In the genomic region with DNA sequence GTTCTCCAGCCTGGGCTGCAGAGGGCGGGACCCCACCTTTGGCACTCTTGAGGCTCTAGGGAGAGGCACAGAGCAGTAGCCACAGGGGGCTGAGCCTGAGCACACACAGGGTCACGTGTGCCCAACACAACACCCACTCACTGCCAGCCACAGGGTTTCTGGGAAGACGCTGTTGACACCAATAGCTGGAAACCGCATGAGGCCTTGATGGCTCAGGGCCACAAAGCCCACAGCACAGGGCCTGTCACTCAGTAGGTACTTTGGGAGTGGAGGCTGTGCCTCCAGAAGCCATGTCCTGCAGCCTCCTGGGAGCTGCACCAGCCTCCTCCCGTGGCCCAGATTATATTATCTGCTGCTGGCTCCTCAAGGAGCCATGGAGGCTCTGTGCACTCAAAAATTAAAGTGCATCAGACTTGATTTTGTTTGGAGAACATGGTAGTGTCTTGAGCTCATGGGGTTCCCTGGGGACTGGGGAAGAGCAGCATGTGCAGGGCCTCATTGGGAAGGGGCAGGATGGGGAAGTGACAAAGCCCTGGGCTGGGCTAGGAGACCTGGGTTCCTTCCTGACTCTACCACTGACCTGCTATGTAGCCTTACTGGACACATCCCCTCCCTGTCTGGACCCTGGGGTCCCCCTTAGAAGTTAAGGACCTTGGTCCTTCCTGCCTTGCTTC, we compare ENCODE assay signal across 8 cellular contexts. TPM values are rescaled to one million over a fixed set of nuclear protein-coding genes. Genes with fewer than 3 reads are reported as not detected.
DNase-seq lines count a peak whose midpoint lies in the region; ATAC-seq and TF ChIP-seq lines count a peak whose summit lies in the region.

No MANE protein-coding gene starts in this region.

- CTCF ChIA-PET in HCT116 (lab: Charles Lee) (interaction anchor here (0.7 to 1.0 kb wide), 4 partner anchors 10 to 75 kb away, joined by 3 to 4 read pairs (median 3); no protein-coding TSS in a partner anchor), T-cell (lab: Charles Lee) (interaction anchor here (0.5 to 1.9 kb wide), 6 partner anchors 8 to 85 kb away, joined by 3 to 16 read pairs (median 5); partner anchors contain the start of gene SREBF1 (in 1 of the 2))

- H3K9ac ChIP-seq in HCT116 (ENCODE audit: low read length) (peak overlapping the region; percentile 51), neural progenitor cell (no peak overlapping the region)

- ATAC-seq in HCT116 (peak; percentile 78), T-cell (replicated peaks in 1 of 4) (peak; percentile 92 to 96 (median 94)), left lung (peak; percentile 88)
- peak; percentile 77 for ATAC-seq in activated naive CD8-positive, alpha-beta T cell treated with anti-CD3 and anti-CD28 coated beads, Interleukin-2, amount 50 U/mL, for 24 hours

- H3K27me3 ChIP-seq in HCT116 (ENCODE audit: insufficient read depth, low read length) (no peaks in the 10 kb centered on the region), left lung (no peaks in the 10 kb centered on the region), neural progenitor cell (no peaks in the 10 kb centered on the region)

- POLR2A ChIA-PET in HCT116 (lab: Charles Lee) (interaction anchor here (1.7 to 3.3 kb wide), 3 partner anchors 8 to 13 kb away, joined by 11 to 17 read pairs (median 12); partner anchors contain the start of gene SREBF1), T-cell (lab: Charles Lee) (interaction anchor here (0.6 to 3.2 kb wide), 7 partner anchors 9 to 166 kb away, joined by 3 to 25 read pairs (median 3); partner anchors contain the start of gene SREBF1 (in 1 of the 2))

- H3K27me3 Mint-ChIP-seq in T-cell (no peaks in the 10 kb centered on the region), neural progenitor cell (ENCODE audit: insufficient read depth, low read depth) (peaks cover 3% of the 10 kb centered on the region)
- H3K27me3 Mint-ChIP-seq in activated naive CD8-positive, alpha-beta T cell treated with anti-CD3 and anti-CD28 coated beads, Interleukin-2, amount 50 U/mL, for 24 hours = no peaks in the 10 kb centered on the region

- peaks cover 33 to 47% of the 10 kb centered on the region in 2 experiments for H3K4me1 ChIP-seq in HCT116 (ENCODE audit: control insufficient read depth in 1 of 2, insufficient read depth in 2 of 2, low read length in 2 of 2)
- H3K4me1 ChIP-seq in left lung = peaks cover 26 to 46% of the 10 kb centered on the region in 2 donors
- peaks cover 62% of the 10 kb centered on the region for H3K4me1 ChIP-seq in neural progenitor cell

- peak; percentile 81 for DNase-seq in AG20443 (ENCODE audit: low spot score)
- DNase-seq in HCT116 (ENCODE audit: low read depth, low spot score) = no peak
- peak; percentile 48 to 90 (median 81) for DNase-seq in T-cell
- DNase-seq in activated naive CD8-positive, alpha-beta T cell treated with anti-CD3 and anti-CD28 coated beads, Interleukin-2, amount 50 U/mL, for 24 hours = peak; percentile 87
- DNase-seq in left lung = peak; percentile 87 to 91
- peak; percentile 74 for DNase-seq in stimulated activated CD8-positive, alpha-beta memory T cell treated with anti-CD3 and anti-CD28 coated beads, Interleukin-12 subunit alpha, Interleukin-12 subunit beta, amount 100 ng/mL, for 24 hours (ENCODE audit: extremely low read depth)
- DNase-seq in neural progenitor cell (ENCODE audit: low spot score) = no peak
- no peak for DNase-seq in cerebellar nuclear complex (lab: John Stamatoyannopoulos, UW)

- H3K27ac Mint-ChIP-seq in T-cell (peak overlapping the region; percentile 97), neural progenitor cell (no peak overlapping the region)
- peak overlapping the region; percentile 90 for H3K27ac Mint-ChIP-seq in activated naive CD8-positive, alpha-beta T cell treated with anti-CD3 and anti-CD28 coated beads, Interleukin-2, amount 50 U/mL, for 24 hours

- H3K4me3 ChIP-seq in HCT116 (replicated peaks in 1 of 2; ENCODE audit: low read depth in 1 of 2, low read length in 2 of 2) = no peak overlapping the region
- no peak overlapping the region for H3K4me3 ChIP-seq in left lung
- no peak overlapping the region for H3K4me3 ChIP-seq in neural progenitor cell

- H3K36me3 ChIP-seq in HCT116 (ENCODE audit: control insufficient read depth in 1 of 2, insufficient read depth in 2 of 2, low read length in 2 of 2) = no peaks in the 10 kb centered on the region
- peaks cover 0 to 13% of the 10 kb centered on the region in 2 donors for H3K36me3 ChIP-seq in left lung
- no peaks in the 10 kb centered on the region for H3K36me3 ChIP-seq in neural progenitor cell

- no peaks in the 10 kb centered on the region for H3K9me2 ChIP-seq in HCT116 (ENCODE audit: insufficient read depth)

- TF ChIP-seq RAD21 in HCT116 (IDR thresholded peaks at IDR 0.05; ENCODE audit: low read depth) = no peak

- RAD21 ChIA-PET in HCT116 (lab: Charles Lee; ENCODE audit: low non-redundant PET in 1 of 2, low total read pairs in 2 of 2, uncharacterized antibody in 2 of 2, unreplicated experiment in 2 of 2) = interaction anchor here (0.6 to 1.0 kb wide), 2 partner anchors 9 to 185 kb away, joined by 3 read pairs; no protein-coding TSS in a partner anchor

- TF ChIP-seq CTCF in HCT116 (IDR thresholded peaks at IDR 0.05 in 2 of 3, conservative IDR thresholded peaks at IDR 0.05 in 1 of 3; ENCODE audit: borderline replicate concordance in 1 of 3, insufficient read depth in 1 of 3, low read depth in 2 of 3, low read length in 2 of 3) = no peak
- no peak for TF ChIP-seq CTCF in left lung (IDR thresholded peaks at IDR 0.05)
- TF ChIP-seq CTCF in neural progenitor cell (IDR thresholded peaks at IDR 0.05) = no peak

- no peaks in the 10 kb centered on the region for H4K20me1 ChIP-seq in HCT116 (ENCODE audit: insufficient read depth)
- H4K20me1 ChIP-seq in neural progenitor cell (ENCODE audit: low read depth) = no peaks in the 10 kb centered on the region

- TF ChIP-seq POLR2A in HCT116 (IDR thresholded peaks at IDR 0.05; ENCODE audit: borderline replicate concordance, extremely low read depth, insufficient read depth, insufficient read length) = no peak

- H3K27ac ChIP-seq in HCT116 (ENCODE audit: low read depth, low read length) = peak overlapping the region; percentile 80
- H3K27ac ChIP-seq in left lung = peak overlapping the region; percentile 83 to 84
- no peak overlapping the region for H3K27ac ChIP-seq in neural progenitor cell

- no peaks in the 10 kb centered on the region for H3K79me2 ChIP-seq in HCT116 (ENCODE audit: insufficient read depth, low read length)
- H3K79me2 ChIP-seq in neural progenitor cell (ENCODE audit: low read depth) = no peaks in the 10 kb centered on the region

- H3K4me2 ChIP-seq in HCT116 (ENCODE audit: low read length) (peak overlapping the region; percentile 58), neural progenitor cell (no peak overlapping the region)

- H2AFZ ChIP-seq in HCT116 (ENCODE audit: low read depth, low read length, poor library complexity, severe bottlenecking) = no peak overlapping the region
- H2AFZ ChIP-seq in neural progenitor cell (replicated peaks) = no peak overlapping the region

- BruUV-seq in HCT116 (replicated peaks; lab: Mats Ljungman, UMichigan) = no TSS peak

- H3K9me3 Mint-ChIP-seq in T-cell (no peaks in the 10 kb centered on the region), neural progenitor cell (no peaks in the 10 kb centered on the region)
- no peaks in the 10 kb centered on the region for H3K9me3 Mint-ChIP-seq in activated naive CD8-positive, alpha-beta T cell treated with anti-CD3 and anti-CD28 coated beads, Interleukin-2, amount 50 U/mL, for 24 hours

- intact Hi-C loops in HCT116 (cut with micrococcal nuclease) = no loop called here
- intact Hi-C loops in left lung (cut with DNase I) = no loop called here

- peaks cover 5% of the 10 kb centered on the region for H3K36me3 Mint-ChIP-seq in T-cell
- no peaks in the 10 kb centered on the region for H3K36me3 Mint-ChIP-seq in activated naive CD8-positive, alpha-beta T cell treated with anti-CD3 and anti-CD28 coated beads, Interleukin-2, amount 50 U/mL, for 24 hours (ENCODE audit: low read depth)
- H3K36me3 Mint-ChIP-seq in neural progenitor cell = no peaks in the 10 kb centered on the region

- peaks cover 8% of the 10 kb centered on the region for H3F3A ChIP-seq in neural progenitor cell (ENCODE audit: low read depth)

- peak overlapping the region in 2 of 3 donors; percentile 34 to 76 for H3K4me3 Mint-ChIP-seq in T-cell
- H3K4me3 Mint-ChIP-seq in activated naive CD8-positive, alpha-beta T cell treated with anti-CD3 and anti-CD28 coated beads, Interleukin-2, amount 50 U/mL, for 24 hours = peak overlapping the region; percentile 19
- H3K4me3 Mint-ChIP-seq in neural progenitor cell = no peak overlapping the region

- H3K4me1 Mint-ChIP-seq in T-cell (peaks cover 69 to 74% (median 74%) of the 10 kb centered on the region in 3 donors), neural progenitor cell (peaks cover 69% of the 10 kb centered on the region)
- peaks cover 74% of the 10 kb centered on the region for H3K4me1 Mint-ChIP-seq in activated naive CD8-positive, alpha-beta T cell treated with anti-CD3 and anti-CD28 coated beads, Interleukin-2, amount 50 U/mL, for 24 hours

- no peaks in the 10 kb centered on the region for H3K9me3 ChIP-seq in HCT116 (ENCODE audit: control insufficient read depth in 1 of 2, insufficient read depth in 1 of 2, low read depth in 1 of 2, low read length in 2 of 2)
- no peaks in the 10 kb centered on the region for H3K9me3 ChIP-seq in left lung
- H3K9me3 ChIP-seq in neural progenitor cell (ENCODE audit: low read depth) = no peaks in the 10 kb centered on the region

TF ChIP-seq in HCT116, 20 proteins besides CTCF, POLR2A, EP300 and RAD21 (continues in another document):
- TF ChIP-seq MAX (IDR thresholded peaks at IDR 0.05) = peak; percentile 77
- TF ChIP-seq ZBTB33 (IDR thresholded peaks at IDR 0.05; ENCODE audit: extremely low read depth, insufficient replicate concordance, low read length) = no peak

RNA-seq across cellular contexts. Expression of gene SREBF1, which starts 12.5 kb away (rescaled TPM):
- total RNA-seq in HCT116 (2021; ENCODE audit: unreplicated experiment) (298 TPM), T-cell (100 to 1,000 TPM in 2 of 5 donors, 10 to 100 TPM in 3; 24.6 to 279 (median 38.9) TPM), left lung (100 to 1,000 TPM; 112 to 122 TPM), neural progenitor cell (ENCODE audit: low replicate concordance) (12.7 and 41.0 TPM in 2 replicates)
- 252 and 301 TPM in 2 replicates for polyA plus RNA-seq in HCT116 (2012)

Comparison
In these comparisons a context has a peak if more than half of its experiments do, and no peak if none do; other contexts are left out.
1. DNase-seq: peak in AG20443 (single experiment), T-cell (34 of 34), activated naive CD8-positive, alpha-beta T cell treated with anti-CD3 and anti-CD28 coated beads, Interleukin-2, amount 50 U/mL, for 24 hours (single experiment), left lung (2 of 2) and stimulated activated CD8-positive, alpha-beta memory T cell treated with anti-CD3 and anti-CD28 coated beads, Interleukin-12 subunit alpha, Interleukin-12 subunit beta, amount 100 ng/mL, for 24 hours (single experiment); none in HCT116 (single experiment), neural progenitor cell (single experiment) and cerebellar nuclear complex (0 of 2).
2. Peak in every context shown above with its lines, with median percentiles within 50 percentile points of each other: ATAC-seq.